In genomic region chr9:42852570-42852969, GRCh38 we compare ENCODE assay signal across 1 cellular context.
A peak's percentile ranks its signal among the peaks of the same experiment; 100 is the strongest.
TF ChIP-seq lines count a peak whose summit lies in the region.

No MANE protein-coding gene starts in this region.

TF ChIP-seq in HepG2, 621 proteins besides CTCF, POLR2A, EP300 and RAD21 (continued from another document):
- TF ChIP-seq HMGXB4 (CRISPR knock-in tag; IDR thresholded peaks at IDR 0.05; ENCODE audit: borderline replicate concordance in 1 of 2, low read depth in 1 of 2) (peak in 1 of 2 experiments; percentile 10; a peak in 1 of 4 replicates), HNRNPK (IDR thresholded peaks at IDR 0.05; ENCODE audit: low read depth, low read length, poor library complexity, severe bottlenecking) (peak; percentile 56)
